In the genomic region with DNA sequence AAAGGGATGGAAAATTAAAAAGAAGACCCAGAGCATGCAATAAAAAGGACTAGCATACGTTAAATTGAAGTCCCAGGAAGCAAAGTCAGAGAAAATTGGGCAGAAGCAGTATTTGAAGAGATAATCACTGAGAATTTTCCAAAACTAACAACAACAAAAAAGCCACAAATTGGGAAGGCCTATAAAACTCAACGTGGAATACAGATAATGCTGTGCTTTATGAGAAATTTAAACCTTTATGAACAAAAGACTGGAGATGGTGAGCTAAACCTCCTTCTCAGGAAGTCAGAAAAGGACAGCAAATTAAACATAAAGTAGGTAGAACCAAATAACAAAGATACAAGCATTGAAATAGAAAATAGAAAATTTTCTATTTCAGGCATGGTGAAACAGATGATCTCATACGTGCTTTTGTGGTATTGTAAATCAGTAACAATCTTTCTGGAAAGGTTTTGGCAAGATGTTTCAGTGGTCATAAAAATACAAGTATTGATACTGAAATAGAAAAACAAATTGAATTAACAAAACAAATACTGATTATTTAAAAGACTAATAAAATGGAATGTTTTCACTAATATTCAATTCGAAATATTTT, we compare ENCODE assay signal across 12 cellular contexts. TPM values are rescaled to one million over a fixed set of nuclear protein-coding genes. Genes with fewer than 3 reads are reported as not detected.
DNase-seq lines count a peak whose midpoint lies in the region; ATAC-seq and TF ChIP-seq lines count a peak whose summit lies in the region.
"Had no signal": no experiment of that assay in that cellular context is flagged by ENCODE, and none has a peak within 500 bp of the region (broad histone marks: within the 10 kb centered on the region; RNA-seq: fewer than 3 reads in every experiment).

No MANE protein-coding gene starts in this region.

- no peaks in the 10 kb centered on the region for H3K9me3 ChIP-seq in uterus
- H3K9me3 ChIP-seq: right lobe of liver had no signal

- no peaks in the 10 kb centered on the region for H3K4me1 ChIP-seq in uterus

- peak overlapping the region; percentile 19 for H3K27ac Mint-ChIP-seq in activated naive CD8-positive, alpha-beta T cell treated with anti-CD3 and anti-CD28 coated beads, Interleukin-2, amount 50 U/mL, for 24 hours
- H3K27ac Mint-ChIP-seq in activated naive CD8-positive, alpha-beta T cell treated with anti-CD3 and anti-CD28 coated beads for 36 hours, result no peak overlapping the region
- H3K27ac Mint-ChIP-seq: activated T-helper 17 cell treated with anti-CD3 and anti-CD28 coated beads, Interleukin-2, amount 50 U/mL, for 72 hours had no signal

- DNase-seq in activated naive CD8-positive, alpha-beta T cell treated with anti-CD3 and anti-CD28 coated beads, Interleukin-2, amount 50 U/mL, for 24 hours, result no peak
- DNase-seq in activated naive CD8-positive, alpha-beta T cell treated with anti-CD3 and anti-CD28 coated beads for 36 hours, result no peak
- no peak for DNase-seq in uterus
- DNase-seq in retina, result no peak
- no peak for DNase-seq in stimulated activated naive CD8-positive, alpha-beta T cell treated with anti-CD3 and anti-CD28 coated beads, Interleukin-15, Interleukin-2, amounts not matched to agents 100 U/mL and 50 U/mL, for 24 hours
- DNase-seq in left colon, result no peak
- DNase-seq: DND-41, right lobe of liver, WERI-Rb-1 had no signal

- no peak overlapping the region for H3K4me3 ChIP-seq in uterus
- H3K4me3 ChIP-seq: right lobe of liver had no signal

- no peak overlapping the region for H3K4me3 Mint-ChIP-seq in activated naive CD8-positive, alpha-beta T cell treated with anti-CD3 and anti-CD28 coated beads, Interleukin-2, amount 50 U/mL, for 24 hours
- H3K4me3 Mint-ChIP-seq in activated naive CD8-positive, alpha-beta T cell treated with anti-CD3 and anti-CD28 coated beads for 36 hours, result no peak overlapping the region
- H3K4me3 Mint-ChIP-seq: activated T-helper 17 cell treated with anti-CD3 and anti-CD28 coated beads, Interleukin-2, amount 50 U/mL, for 72 hours had no signal

- no peaks in the 10 kb centered on the region for H3K9me3 Mint-ChIP-seq in activated naive CD8-positive, alpha-beta T cell treated with anti-CD3 and anti-CD28 coated beads, Interleukin-2, amount 50 U/mL, for 24 hours
- no peaks in the 10 kb centered on the region for H3K9me3 Mint-ChIP-seq in activated naive CD8-positive, alpha-beta T cell treated with anti-CD3 and anti-CD28 coated beads for 36 hours
- H3K9me3 Mint-ChIP-seq: activated T-helper 17 cell treated with anti-CD3 and anti-CD28 coated beads, Interleukin-2, amount 50 U/mL, for 72 hours had no signal

- no peaks in the 10 kb centered on the region for H3K27me3 ChIP-seq in uterus
- H3K27me3 ChIP-seq: right lobe of liver had no signal

- no peak for ATAC-seq in activated naive CD8-positive, alpha-beta T cell treated with anti-CD3 and anti-CD28 coated beads, Interleukin-2, amount 50 U/mL, for 24 hours
- ATAC-seq in HG02623 (IDR thresholded peaks at IDR 0.05; ENCODE audit: unreplicated experiment) (peak; percentile 53), HG03571 (IDR thresholded peaks at IDR 0.05; ENCODE audit: unreplicated experiment) (peak; percentile 63), left colon (no peak)
- ATAC-seq in stimulated activated naive CD8-positive, alpha-beta T cell treated with anti-CD3 and anti-CD28 coated beads, Interleukin-15, Interleukin-2, amounts not matched to agents 100 U/mL and 50 U/mL, for 24 hours, result no peak
- ATAC-seq: activated T-helper 17 cell treated with anti-CD3 and anti-CD28 coated beads, Interleukin-2, amount 50 U/mL, for 72 hours had no signal

- peaks cover 21% of the 10 kb centered on the region for H3K4me1 Mint-ChIP-seq in activated naive CD8-positive, alpha-beta T cell treated with anti-CD3 and anti-CD28 coated beads, Interleukin-2, amount 50 U/mL, for 24 hours
- peaks cover 16% of the 10 kb centered on the region for H3K4me1 Mint-ChIP-seq in activated naive CD8-positive, alpha-beta T cell treated with anti-CD3 and anti-CD28 coated beads for 36 hours
- H3K4me1 Mint-ChIP-seq: activated T-helper 17 cell treated with anti-CD3 and anti-CD28 coated beads, Interleukin-2, amount 50 U/mL, for 72 hours had no signal

- H3K36me3 ChIP-seq in uterus, result no peaks in the 10 kb centered on the region

- intact Hi-C loops in uterus (cut with DNase I; ENCODE audit: low total_unique reads) (no loop called here), left colon (cut with DNase I, micrococcal nuclease) (no loop called here)

- TF ChIP-seq CTCF in uterus (IDR thresholded peaks at IDR 0.05), result no peak

- TF ChIP-seq POLR2A in uterus (IDR thresholded peaks at IDR 0.05), result no peak

- H3K27ac ChIP-seq in uterus, result peak overlapping the region; percentile 27 to 64
- H3K27ac ChIP-seq: WERI-Rb-1 had no signal

- H3K27me3 Mint-ChIP-seq in activated naive CD8-positive, alpha-beta T cell treated with anti-CD3 and anti-CD28 coated beads, Interleukin-2, amount 50 U/mL, for 24 hours, result no peaks in the 10 kb centered on the region
- no peaks in the 10 kb centered on the region for H3K27me3 Mint-ChIP-seq in activated naive CD8-positive, alpha-beta T cell treated with anti-CD3 and anti-CD28 coated beads for 36 hours
- H3K27me3 Mint-ChIP-seq: activated T-helper 17 cell treated with anti-CD3 and anti-CD28 coated beads, Interleukin-2, amount 50 U/mL, for 72 hours had no signal

- H3K36me3 Mint-ChIP-seq in activated naive CD8-positive, alpha-beta T cell treated with anti-CD3 and anti-CD28 coated beads, Interleukin-2, amount 50 U/mL, for 24 hours (ENCODE audit: low read depth), result peaks cover 38% of the 10 kb centered on the region
- H3K36me3 Mint-ChIP-seq in activated naive CD8-positive, alpha-beta T cell treated with anti-CD3 and anti-CD28 coated beads for 36 hours, result peaks cover 33% of the 10 kb centered on the region

RNA-seq across cellular contexts. Expression of a gene that starts 55.6 kb away (rescaled TPM):
- total RNA-seq in activated naive CD8-positive, alpha-beta T cell treated with anti-CD3 and anti-CD28 coated beads for 36 hours, result 1 to 10 TPM; 5.5 to 6.1 TPM
- total RNA-seq in uterus (10 to 100 TPM in 2 of 4 donors, 1 to 10 TPM in 2; 6.5 to 26.8 (median 13.3) TPM), left colon (10 to 100 TPM in 1 of 2 donors, 1 to 10 TPM in 1; 6.0 to 10.2 TPM)

Comparison
In these comparisons a context has a peak if more than half of its experiments do, and no peak if none do; other contexts are left out.
1. ATAC-seq: peak in HG02623 (single experiment) and HG03571 (single experiment); none in activated naive CD8-positive, alpha-beta T cell treated with anti-CD3 and anti-CD28 coated beads, Interleukin-2, amount 50 U/mL, for 24 hours (single experiment), stimulated activated naive CD8-positive, alpha-beta T cell treated with anti-CD3 and anti-CD28 coated beads, Interleukin-15, Interleukin-2, amounts not matched to agents 100 U/mL and 50 U/mL, for 24 hours (single experiment) and left colon (single experiment).